Comparison of ENCODE assay signal across 1 cellular context in the genomic region with DNA sequence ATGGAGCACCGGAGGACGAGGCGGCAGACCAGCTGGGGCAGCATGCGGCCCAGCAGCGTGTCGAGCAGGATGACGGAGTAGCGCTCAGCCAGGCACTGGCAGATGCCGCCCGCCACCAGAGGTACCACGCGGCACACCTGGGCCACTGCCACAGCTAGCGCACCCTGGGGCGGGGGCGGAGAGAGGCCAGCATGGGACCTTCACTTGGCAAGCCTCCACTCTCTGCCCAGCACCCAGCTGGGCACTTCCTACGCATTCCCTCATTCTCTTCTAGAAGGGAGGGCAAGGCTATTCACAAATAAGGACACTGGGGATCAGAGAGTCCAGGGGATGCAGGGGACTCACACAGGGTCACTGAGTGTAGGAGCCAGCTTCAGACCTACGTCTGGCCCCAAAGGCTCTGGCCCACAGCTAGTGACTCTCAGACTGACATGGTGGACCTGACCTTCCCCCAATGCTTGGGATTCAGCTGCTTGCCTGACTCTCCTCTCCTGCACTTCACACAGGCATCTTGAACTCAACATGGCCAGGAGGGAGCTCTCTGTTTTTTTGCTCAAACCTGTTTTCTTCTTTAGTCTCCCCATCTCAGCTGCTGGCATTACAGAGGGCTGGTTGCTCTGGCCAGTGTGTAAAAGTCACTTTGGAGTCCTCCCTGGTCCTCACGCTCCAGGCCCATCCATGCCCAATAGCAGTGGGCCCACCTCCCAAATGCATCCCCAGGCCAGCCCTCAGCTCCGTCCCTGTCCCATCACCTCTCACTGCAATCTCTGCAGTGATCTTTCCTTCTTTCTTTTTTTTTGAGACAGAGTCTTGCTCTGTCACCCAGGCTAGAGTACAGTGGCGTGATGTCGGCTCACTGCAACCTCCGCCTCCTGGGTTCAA.
TF ChIP-seq lines count a peak whose summit lies in the region.

No MANE protein-coding gene starts in this region.

TF ChIP-seq in IMR-90, 13 proteins besides CTCF, POLR2A, EP300 and RAD21:
- TF ChIP-seq SMC3 (IDR thresholded peaks at IDR 0.05; ENCODE audit: low read depth, low read length) (no peak), RCOR1 (IDR thresholded peaks at IDR 0.05; ENCODE audit: insufficient replicate concordance, low read length) (no peak), BHLHE40 (IDR thresholded peaks at IDR 0.05; ENCODE audit: low read depth, low read length) (no peak), CEBPB (IDR thresholded peaks at IDR 0.05; ENCODE audit: low read depth, low read length) (no peak), MXI1 (IDR thresholded peaks at IDR 0.05; ENCODE audit: borderline replicate concordance, low read depth, low read length) (no peak), MAZ (IDR thresholded peaks at IDR 0.05; ENCODE audit: borderline replicate concordance, low read depth, low read length) (no peak), RFX5 (IDR thresholded peaks at IDR 0.05; ENCODE audit: low read depth, low read length) (no peak), NFE2L2 (IDR thresholded peaks at IDR 0.05; ENCODE audit: low read depth, low read length) (no peak), FOS (IDR thresholded peaks at IDR 0.05; ENCODE audit: low read depth, low read length) (no peak), CHD1 (IDR thresholded peaks at IDR 0.05; ENCODE audit: low read depth, low read length) (no peak), MAFK (IDR thresholded peaks at IDR 0.05; ENCODE audit: low read depth, low read length) (no peak)
- TF ChIP-seq, protein P1, sequence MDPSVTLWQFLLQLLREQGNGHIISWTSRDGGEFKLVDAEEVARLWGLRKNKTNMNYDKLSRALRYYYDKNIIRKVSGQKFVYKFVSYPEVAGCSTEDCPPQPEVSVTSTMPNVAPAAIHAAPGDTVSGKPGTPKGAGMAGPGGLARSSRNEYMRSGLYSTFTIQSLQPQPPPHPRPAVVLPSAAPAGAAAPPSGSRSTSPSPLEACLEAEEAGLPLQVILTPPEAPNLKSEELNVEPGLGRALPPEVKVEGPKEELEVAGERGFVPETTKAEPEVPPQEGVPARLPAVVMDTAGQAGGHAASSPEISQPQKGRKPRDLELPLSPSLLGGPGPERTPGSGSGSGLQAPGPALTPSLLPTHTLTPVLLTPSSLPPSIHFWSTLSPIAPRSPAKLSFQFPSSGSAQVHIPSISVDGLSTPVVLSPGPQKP (IDR thresholded peaks at IDR 0.05; ENCODE audit: borderline replicate concordance, low read depth, low read length): no peak
- TF ChIP-seq, protein P2, sequence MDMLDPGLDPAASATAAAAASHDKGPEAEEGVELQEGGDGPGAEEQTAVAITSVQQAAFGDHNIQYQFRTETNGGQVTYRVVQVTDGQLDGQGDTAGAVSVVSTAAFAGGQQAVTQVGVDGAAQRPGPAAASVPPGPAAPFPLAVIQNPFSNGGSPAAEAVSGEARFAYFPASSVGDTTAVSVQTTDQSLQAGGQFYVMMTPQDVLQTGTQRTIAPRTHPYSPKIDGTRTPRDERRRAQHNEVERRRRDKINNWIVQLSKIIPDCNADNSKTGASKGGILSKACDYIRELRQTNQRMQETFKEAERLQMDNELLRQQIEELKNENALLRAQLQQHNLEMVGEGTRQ (IDR thresholded peaks at IDR 0.05; ENCODE audit: low read depth, low read length): no peak
